ENCODE assay signal across 12 cellular contexts in genomic region chr9:128913048-128913900, GRCh38. TPM values are rescaled to one million over a fixed set of nuclear protein-coding genes. Genes with fewer than 3 reads are reported as not detected.
DNase-seq lines count a peak whose midpoint lies in the region; ATAC-seq and TF ChIP-seq lines count a peak whose summit lies in the region.
"Had no signal": no experiment of that assay in that cellular context is flagged by ENCODE, and none has a peak within 500 bp of the region (broad histone marks: within the 10 kb centered on the region; RNA-seq: fewer than 3 reads in every experiment).

No MANE protein-coding gene starts in this region.

- H3K4me3 ChIP-seq in brain microvascular endothelial cell (ENCODE audit: low read depth, low read length) (no peak overlapping the region), tibial artery (no peak overlapping the region), BE2C (ENCODE audit: low read depth, low read length) (no peak overlapping the region)

- peaks cover 42% of the 10 kb centered on the region for H3K4me1 Mint-ChIP-seq in activated CD4-positive, alpha-beta T cell treated with anti-CD3 and anti-CD28 coated beads, Interleukin-2, amount 10 ng/mL, durations not matched to agents 7 days and 5 days
- H3K4me1 Mint-ChIP-seq in memory B cell: peaks cover 8% of the 10 kb centered on the region

- in situ Hi-C loops in brain microvascular endothelial cell (cut with HindIII; ENCODE audit: low pct_ligation_motif_present, low sequenced_read_pairs): no loop called here

- no peaks in the 10 kb centered on the region for H3K27me3 Mint-ChIP-seq in activated CD4-positive, alpha-beta T cell treated with anti-CD3 and anti-CD28 coated beads, Interleukin-2, amount 10 ng/mL, durations not matched to agents 7 days and 5 days
- H3K27me3 Mint-ChIP-seq in memory B cell: no peaks in the 10 kb centered on the region
- H3K27me3 Mint-ChIP-seq: activated B cell treated with CpG ODN at 0.5 μM for 24 hours, B cell had no signal

- POLR2A ChIA-PET in activated CD4-positive, alpha-beta T cell treated with anti-CD3 and anti-CD28 coated beads, Interleukin-2, amount 10 ng/mL, durations not matched to agents 7 days and 5 days (lab: Charles Lee): no interaction called here

- H3K9me3 ChIP-seq in tibial artery (no peaks in the 10 kb centered on the region), BE2C (no peaks in the 10 kb centered on the region)

- H3K4me1 ChIP-seq in tibial artery (peaks cover 19 to 94% (median 90%) of the 10 kb centered on the region in 4 donors), BE2C (no peaks in the 10 kb centered on the region)

- DNase-seq in activated CD4-positive, alpha-beta T cell treated with anti-CD3 and anti-CD28 coated beads, Interleukin-2, amount 10 ng/mL, durations not matched to agents 7 days and 5 days: no peak
- no peak for DNase-seq in activated CD4-positive, alpha-beta T cell treated with anti-CD3 and anti-CD28 coated beads, Interleukin-2, amount 50 U/mL, for 1 hour
- no peak for DNase-seq in brain microvascular endothelial cell
- DNase-seq in memory B cell (ENCODE audit: low spot score in 2 of 2): no peak
- DNase-seq in tibial artery: no peak
- no peak for DNase-seq in BE2C
- DNase-seq in NCI-H446 treated with DMSO at 0.1 percent for 48 hours (lab: John Stamatoyannopoulos, UW): no peak
- DNase-seq: activated B cell treated with CpG ODN at 0.5 μM for 24 hours; effector memory CD4-positive, alpha-beta T cell; stimulated activated CD8-positive, alpha-beta memory T cell treated with anti-CD3 and anti-CD28 coated beads, Interleukin-4, amount 100 ng/mL, for 48 hours had no signal

- H3K36me3 ChIP-seq in brain microvascular endothelial cell (replicated peaks): peaks cover 51% of the 10 kb centered on the region
- peaks cover 38 to 52% (median 51%) of the 10 kb centered on the region in 3 donors for H3K36me3 ChIP-seq in tibial artery
- peaks cover 44% of the 10 kb centered on the region for H3K36me3 ChIP-seq in BE2C

- no peak for TF ChIP-seq CTCF in brain microvascular endothelial cell (IDR thresholded peaks at IDR 0.05; ENCODE audit: low read depth, low read length, missing control alignments)
- no peak for TF ChIP-seq CTCF in tibial artery (IDR thresholded peaks at IDR 0.05)
- TF ChIP-seq CTCF in BE2C (IDR thresholded peaks at IDR 0.05; ENCODE audit: low read depth, low read length): no peak

- ATAC-seq in memory B cell (ENCODE audit: low read depth) (no peak), GM18517 (IDR thresholded peaks at IDR 0.05; ENCODE audit: unreplicated experiment) (no peak)

- H3K27me3 ChIP-seq in brain microvascular endothelial cell (replicated peaks) (no peaks in the 10 kb centered on the region), tibial artery (no peaks in the 10 kb centered on the region), BE2C (no peaks in the 10 kb centered on the region)

- H3K9me3 Mint-ChIP-seq in activated CD4-positive, alpha-beta T cell treated with anti-CD3 and anti-CD28 coated beads, Interleukin-2, amount 10 ng/mL, durations not matched to agents 7 days and 5 days: no peaks in the 10 kb centered on the region
- H3K9me3 Mint-ChIP-seq in memory B cell: no peaks in the 10 kb centered on the region
- H3K9me3 Mint-ChIP-seq: activated B cell treated with CpG ODN at 0.5 μM for 24 hours had no signal

- peaks cover 46% of the 10 kb centered on the region for H3K36me3 Mint-ChIP-seq in activated CD4-positive, alpha-beta T cell treated with anti-CD3 and anti-CD28 coated beads, Interleukin-2, amount 10 ng/mL, durations not matched to agents 7 days and 5 days (ENCODE audit: low read depth)
- peaks cover 29% of the 10 kb centered on the region for H3K36me3 Mint-ChIP-seq in memory B cell

- no peak overlapping the region for H3K4me3 Mint-ChIP-seq in activated CD4-positive, alpha-beta T cell treated with anti-CD3 and anti-CD28 coated beads, Interleukin-2, amount 10 ng/mL, durations not matched to agents 7 days and 5 days
- no peak overlapping the region for H3K4me3 Mint-ChIP-seq in memory B cell
- H3K4me3 Mint-ChIP-seq: activated B cell treated with CpG ODN at 0.5 μM for 24 hours, B cell had no signal

- peak overlapping the region; percentile 55 for H3K27ac ChIP-seq in brain microvascular endothelial cell
- H3K27ac ChIP-seq in tibial artery: peak overlapping the region; percentile 91 to 95

- intact Hi-C loops in tibial artery (cut with DNase I; ENCODE audit: low total_unique reads): no loop called here

- CTCF ChIA-PET in activated CD4-positive, alpha-beta T cell treated with anti-CD3 and anti-CD28 coated beads, Interleukin-2, amount 10 ng/mL, durations not matched to agents 7 days and 5 days (lab: Charles Lee): interaction anchor here (0.7 to 0.8 kb wide), 2 partner anchors 15 to 17 kb away, joined by 4 read pairs; no protein-coding TSS in a partner anchor

- H3K27ac Mint-ChIP-seq in activated CD4-positive, alpha-beta T cell treated with anti-CD3 and anti-CD28 coated beads, Interleukin-2, amount 10 ng/mL, durations not matched to agents 7 days and 5 days: peak overlapping the region; percentile 75
- H3K27ac Mint-ChIP-seq in memory B cell: peak overlapping the region; percentile 49
- H3K27ac Mint-ChIP-seq: activated B cell treated with CpG ODN at 0.5 μM for 24 hours, B cell had no signal

RNA-seq across cellular contexts. Expression of gene PHYHD1, which starts 7.5 kb away (rescaled TPM):
- total RNA-seq in activated CD4-positive, alpha-beta T cell treated with anti-CD3 and anti-CD28 coated beads, Interleukin-2, amount 10 ng/mL, durations not matched to agents 7 days and 5 days: 1 to 10 TPM; 1.2 to 2.2 TPM
- 1.5 TPM for polyA plus RNA-seq in BE2C (2012; ENCODE audit: insufficient read depth, insufficient read length, low read depth)

RNA-seq across cellular contexts. Expression of gene LRRC8A, which starts 31.3 kb away (rescaled TPM):
- 10 to 100 TPM; 42.4 to 48.0 TPM for total RNA-seq in activated CD4-positive, alpha-beta T cell treated with anti-CD3 and anti-CD28 coated beads, Interleukin-2, amount 10 ng/mL, durations not matched to agents 7 days and 5 days
- 66.4 TPM for polyA plus RNA-seq in BE2C (2012; ENCODE audit: insufficient read depth, insufficient read length, low read depth)

RNA-seq across cellular contexts. Expression of gene KYAT1, which starts 31.5 kb away (rescaled TPM):
- total RNA-seq in activated CD4-positive, alpha-beta T cell treated with anti-CD3 and anti-CD28 coated beads, Interleukin-2, amount 10 ng/mL, durations not matched to agents 7 days and 5 days: 10 to 100 TPM; 15.2 to 17.7 TPM
- 9.9 TPM for polyA plus RNA-seq in BE2C (2012; ENCODE audit: insufficient read depth, insufficient read length, low read depth)

RNA-seq across cellular contexts. Expression of gene DOLK, which starts 34.1 kb away (rescaled TPM):
- 1 to 10 TPM; 8.4 to 9.2 TPM for total RNA-seq in activated CD4-positive, alpha-beta T cell treated with anti-CD3 and anti-CD28 coated beads, Interleukin-2, amount 10 ng/mL, durations not matched to agents 7 days and 5 days
- 48.8 TPM for polyA plus RNA-seq in BE2C (2012; ENCODE audit: insufficient read depth, insufficient read length, low read depth)

RNA-seq across cellular contexts. Expression of gene NUP188, which starts 34.2 kb away (rescaled TPM):
- total RNA-seq in activated CD4-positive, alpha-beta T cell treated with anti-CD3 and anti-CD28 coated beads, Interleukin-2, amount 10 ng/mL, durations not matched to agents 7 days and 5 days: 10 to 100 TPM; 87.7 to 87.8 TPM
- 42.1 TPM for polyA plus RNA-seq in BE2C (2012; ENCODE audit: insufficient read depth, insufficient read length, low read depth)
